7 cellular contexts compared by ENCODE assay signal in genomic region chr12:9468144-9468543, GRCh38.
A peak's percentile ranks its signal among the peaks of the same experiment; 100 is the strongest.
DNase-seq lines count a peak whose midpoint lies in the region; ATAC-seq and TF ChIP-seq lines count a peak whose summit lies in the region.
"Not testable (repeated sequence)": the region's sequence is repeated elsewhere in the genome, so short reads cannot be mapped to it uniquely, and the experiment has no call there.

No MANE protein-coding gene starts in this region.

- not testable (repeated sequence) for H3K4me3 ChIP-seq in Caco-2 (ENCODE audit: low read depth, low read length); HCT116 (replicated peaks in 1 of 2; ENCODE audit: low read depth in 1 of 2, low read length in 2 of 2); OCI-LY1 (ENCODE audit: low read depth, low read length, poor library complexity, severe bottlenecking); hepatocyte; retinal pigment epithelial cell (ENCODE audit: low read length)

- not testable (repeated sequence) for H3K27ac ChIP-seq in HCT116 (ENCODE audit: low read depth, low read length); OCI-LY1 (ENCODE audit: low read depth, low read length, poor library complexity, severe bottlenecking); hepatocyte

- H3K4me3 Mint-ChIP-seq in Caco-2 (ENCODE audit: unreplicated experiment); T-helper 17 cell; chondrocyte (ENCODE audit: unreplicated experiment): not testable (repeated sequence)

- not testable (repeated sequence) for H3K9me3 Mint-ChIP-seq in Caco-2 (ENCODE audit: unreplicated experiment); chondrocyte (ENCODE audit: low read depth)

- H4K20me1 ChIP-seq in HCT116 (ENCODE audit: insufficient read depth); OCI-LY1 (ENCODE audit: insufficient read depth, low read length); hepatocyte (ENCODE audit: insufficient read depth, poor library complexity, severe bottlenecking): not testable (repeated sequence)

- not testable (repeated sequence) for H3K4me1 ChIP-seq in Caco-2; HCT116 (ENCODE audit: control insufficient read depth in 1 of 2, insufficient read depth in 2 of 2, low read length in 2 of 2); OCI-LY1 (ENCODE audit: insufficient read depth, low read length, severe bottlenecking); hepatocyte (ENCODE audit: insufficient read depth)

- WGBS in hepatocyte (ENCODE audit: low lambda C conversion rate, missing lambda C conversion rate) = 83% methylated on average over 1 of the region's 1 CpG

- peak; percentile 24; the same call in 1 of the 2 replicates for TF ChIP-seq RAD21 in HCT116 (IDR thresholded peaks at IDR 0.05; ENCODE audit: low read depth)

- not testable (repeated sequence) for H3K27me3 ChIP-seq in Caco-2 (replicated peaks; ENCODE audit: control insufficient read depth, insufficient read depth, low read length); HCT116 (ENCODE audit: insufficient read depth, low read length); OCI-LY1 (ENCODE audit: insufficient read depth, low read length); hepatocyte

- H2AFZ ChIP-seq in HCT116 (ENCODE audit: low read depth, low read length, poor library complexity, severe bottlenecking); OCI-LY1 (ENCODE audit: low read length); hepatocyte: not testable (repeated sequence)

- not testable (repeated sequence) for TF ChIP-seq POLR2A in HCT116 (IDR thresholded peaks at IDR 0.05; ENCODE audit: borderline replicate concordance, extremely low read depth, insufficient read depth, insufficient read length)

- not testable (repeated sequence) for H3K9me3 ChIP-seq in Caco-2; HCT116 (ENCODE audit: control insufficient read depth in 1 of 2, insufficient read depth in 1 of 2, low read depth in 1 of 2, low read length in 2 of 2); OCI-LY1 (ENCODE audit: low read length); T-helper 17 cell (ENCODE audit: control insufficient read depth, low read length, poor library complexity, severe bottlenecking); hepatocyte (ENCODE audit: low read depth)

- not testable (repeated sequence) for H3K27me3 Mint-ChIP-seq in Caco-2 (ENCODE audit: insufficient read depth, unreplicated experiment); T-helper 17 cell; chondrocyte (ENCODE audit: low read depth)

- POLR2A ChIA-PET in Caco-2 (lab: Charles Lee) = interaction anchor here (0.6 kb wide), 1 partner anchor 235 kb away, joined by 4 read pairs; no protein-coding TSS in a partner anchor
- POLR2A ChIA-PET in HCT116 (lab: Charles Lee) = not testable (repeated sequence)

- RAD21 ChIA-PET in HCT116 (lab: Charles Lee; ENCODE audit: low non-redundant PET in 1 of 2, low total read pairs in 2 of 2, uncharacterized antibody in 2 of 2, unreplicated experiment in 2 of 2) = not testable (repeated sequence)

- intact Hi-C loops in Caco-2 (cut with micrococcal nuclease; ENCODE audit: unreplicated experiment) = not testable (repeated sequence)
- intact Hi-C loops in HCT116 (cut with micrococcal nuclease) = loop anchor here (10.0 kb wide), 1 partner anchor 93 kb away; no protein-coding TSS in a partner anchor

- not testable (repeated sequence) for H3K79me2 ChIP-seq in HCT116 (ENCODE audit: insufficient read depth, low read length); OCI-LY1 (ENCODE audit: insufficient read depth, low read length); hepatocyte

- H3K36me3 Mint-ChIP-seq in Caco-2 (ENCODE audit: insufficient read depth, unreplicated experiment); T-helper 17 cell (ENCODE audit: low read depth); chondrocyte (ENCODE audit: low read depth): not testable (repeated sequence)

- peak; percentile 49; the same call in 1 of the 2 replicates for ATAC-seq in HCT116
- peak; percentile 50 for ATAC-seq in T-helper 17 cell

- not testable (repeated sequence) for BruUV-seq in Caco-2 (replicated peaks; lab: Mats Ljungman, UMichigan); HCT116 (replicated peaks; lab: Mats Ljungman, UMichigan)

- H3K36me3 ChIP-seq in Caco-2 (ENCODE audit: control insufficient read depth, insufficient read depth, low read length); HCT116 (ENCODE audit: control insufficient read depth in 1 of 2, insufficient read depth in 2 of 2, low read length in 2 of 2); OCI-LY1 (ENCODE audit: insufficient read depth, low read length); hepatocyte (replicated peaks; ENCODE audit: insufficient read depth, low read depth): not testable (repeated sequence)

- not testable (repeated sequence) for H3K9ac ChIP-seq in HCT116 (ENCODE audit: low read length); OCI-LY1 (ENCODE audit: low read length)

- not testable (repeated sequence) for H3F3A ChIP-seq in OCI-LY1 (ENCODE audit: insufficient read depth, low read length)

- H3K9me2 ChIP-seq in HCT116 (ENCODE audit: insufficient read depth); OCI-LY1 (ENCODE audit: low read depth, low read length); hepatocyte (replicated peaks; ENCODE audit: insufficient read depth): not testable (repeated sequence)

- H3K4me2 ChIP-seq in HCT116 (ENCODE audit: low read length); OCI-LY1 (ENCODE audit: low read length); hepatocyte: not testable (repeated sequence)

- TF ChIP-seq CTCF in Caco-2 (IDR thresholded peaks at IDR 0.05; ENCODE audit: insufficient read depth in 1 of 2, low read depth in 1 of 2, low read length in 1 of 2, severe bottlenecking in 1 of 2, unreplicated experiment in 1 of 2) = not testable (repeated sequence)
- TF ChIP-seq CTCF in HCT116 (IDR thresholded peaks at IDR 0.05 in 2 of 3, conservative IDR thresholded peaks at IDR 0.05 in 1 of 3; ENCODE audit: borderline replicate concordance in 1 of 3, insufficient read depth in 1 of 3, low read depth in 2 of 3, low read length in 2 of 3) (peak in 1 of 3 experiments; percentile 23; a peak in 2 of 6 replicates), OCI-LY1 (IDR thresholded peaks at IDR 0.05; ENCODE audit: low read length) (peak; percentile 26; the same call in 1 of the 2 replicates), chondrocyte (IDR thresholded peaks at IDR 0.05) (peak; percentile 43), hepatocyte (IDR thresholded peaks at IDR 0.05; ENCODE audit: poor library complexity) (peak; percentile 7), retinal pigment epithelial cell (conservative IDR thresholded peaks at IDR 0.05; ENCODE audit: low read depth, low read length) (peak; percentile 28)

- H3K4me1 Mint-ChIP-seq in Caco-2 (ENCODE audit: low read depth, unreplicated experiment) (peaks cover 33% of the 10 kb centered on the region), T-helper 17 cell (peaks cover 24% of the 10 kb centered on the region)
- H3K4me1 Mint-ChIP-seq in chondrocyte (ENCODE audit: low read depth) = not testable (repeated sequence)

- CTCF ChIA-PET in Caco-2 (lab: Charles Lee) (interaction anchor here (1.5 to 1.6 kb wide), 3 partner anchors 19 to 98 kb away, joined by 3 to 5 read pairs (median 3); no protein-coding TSS in a partner anchor), HCT116 (lab: Charles Lee) (interaction anchor here (1.9 kb wide), 1 partner anchor 137 kb away, joined by 11 read pairs; no protein-coding TSS in a partner anchor)

- H3K27ac Mint-ChIP-seq in Caco-2 (ENCODE audit: unreplicated experiment) (peak overlapping the region; percentile 71), T-helper 17 cell (peak overlapping the region; percentile 29)
- not testable (repeated sequence) for H3K27ac Mint-ChIP-seq in chondrocyte (ENCODE audit: unreplicated experiment)

- not testable (repeated sequence) for DNase-seq in Caco-2; HCT116 (ENCODE audit: low read depth, low spot score); T-helper 17 cell; chondrocyte (ENCODE audit: low spot score); hepatocyte (ENCODE audit: low spot score); retinal pigment epithelial cell (ENCODE audit: low read depth)
